Comparison of ENCODE assay signal across 1 cellular context in genomic region chr7:99827040-99827778, GRCh38.
TF ChIP-seq lines count a peak whose summit lies in the region.

No MANE protein-coding gene starts in this region.

TF ChIP-seq in HepG2, 621 proteins besides CTCF, POLR2A, EP300 and RAD21 (continued from another document and continues in another):
- TF ChIP-seq NFE2L1 (CRISPR knock-in tag; IDR thresholded peaks at IDR 0.05; ENCODE audit: borderline replicate concordance) (no peak), ZNF17 (CRISPR knock-in tag; IDR thresholded peaks at IDR 0.05) (no peak), ISL2 (CRISPR knock-in tag; IDR thresholded peaks at IDR 0.05) (peak; percentile 97), HNRNPUL1 (IDR thresholded peaks at IDR 0.05; ENCODE audit: low read depth, low read length) (no peak), ZNF75D (CRISPR knock-in tag; IDR thresholded peaks at IDR 0.05; ENCODE audit: borderline replicate concordance) (no peak), ZFP62 (CRISPR knock-in tag; IDR thresholded peaks at IDR 0.05) (no peak), TEF (CRISPR knock-in tag; IDR thresholded peaks at IDR 0.05) (no peak), KLF9 (CRISPR knock-in tag; IDR thresholded peaks at IDR 0.05; ENCODE audit: low read depth) (no peak), ZNF44 (CRISPR knock-in tag; IDR thresholded peaks at IDR 0.05) (no peak), ZNF646 (CRISPR knock-in tag; IDR thresholded peaks at IDR 0.05) (no peak), ZNF780A (CRISPR knock-in tag; IDR thresholded peaks at IDR 0.05) (no peak), MYPOP (CRISPR knock-in tag; IDR thresholded peaks at IDR 0.05) (peak; percentile 35; the same call in 1 of the 2 replicates), TFE3 (CRISPR knock-in tag; IDR thresholded peaks at IDR 0.05) (peak; percentile 90), CBX2 (IDR thresholded peaks at IDR 0.05; ENCODE audit: low read depth, low read length) (no peak), CBX2 (CRISPR knock-in tag; IDR thresholded peaks at IDR 0.05; ENCODE audit: low read depth) (no peak), ZSCAN22 (CRISPR knock-in tag; IDR thresholded peaks at IDR 0.05) (no peak), NFE2L2 (IDR thresholded peaks at IDR 0.05; ENCODE audit: low read length) (no peak), HMGA1 (CRISPR knock-in tag; conservative IDR thresholded peaks at IDR 0.05) (no peak), FOXO1 (CRISPR knock-in tag; IDR thresholded peaks at IDR 0.05) (peak; percentile 94), ZFP37 (CRISPR knock-in tag; IDR thresholded peaks at IDR 0.05; ENCODE audit: borderline replicate concordance) (0 out of 2 replicates have a peak, but pooled peaks have one; percentile 25), GTF2F1 (IDR thresholded peaks at IDR 0.05; ENCODE audit: low read length) (no peak), CBX1 (IDR thresholded peaks at IDR 0.05; ENCODE audit: low read depth) (no peak), ZFX (CRISPR knock-in tag; IDR thresholded peaks at IDR 0.05; ENCODE audit: low read depth) (no peak), DDIT3 (CRISPR knock-in tag; IDR thresholded peaks at IDR 0.05) (no peak), ZBTB46 (CRISPR knock-in tag; IDR thresholded peaks at IDR 0.05; ENCODE audit: borderline replicate concordance) (no peak), ZNF749 (CRISPR knock-in tag; IDR thresholded peaks at IDR 0.05; ENCODE audit: borderline replicate concordance) (no peak), MED13 (CRISPR knock-in tag; IDR thresholded peaks at IDR 0.05) (peak; percentile 90; the same call in 1 of the 2 replicates), RBFOX2 (IDR thresholded peaks at IDR 0.05; ENCODE audit: low read depth, low read length) (no peak), GFI1 (CRISPR knock-in tag; IDR thresholded peaks at IDR 0.05; ENCODE audit: borderline replicate concordance) (peak; percentile 91), ZNF572 (CRISPR knock-in tag; IDR thresholded peaks at IDR 0.05) (no peak), ZSCAN21 (CRISPR knock-in tag; IDR thresholded peaks at IDR 0.05; ENCODE audit: borderline replicate concordance) (no peak), IRF2 (CRISPR knock-in tag; IDR thresholded peaks at IDR 0.05) (peak; percentile 47; the same call in 1 of the 2 replicates), U2AF2 (IDR thresholded peaks at IDR 0.05; ENCODE audit: low read depth, low read length) (no peak), SP140L (CRISPR knock-in tag; IDR thresholded peaks at IDR 0.05; ENCODE audit: borderline replicate concordance) (no peak), REXO4 (CRISPR knock-in tag; IDR thresholded peaks at IDR 0.05; ENCODE audit: borderline replicate concordance) (no peak), KLF12 (CRISPR knock-in tag; IDR thresholded peaks at IDR 0.05; ENCODE audit: borderline replicate concordance) (0 out of 2 replicates have a peak, but pooled peaks have one; percentile 27), NFE2 (CRISPR knock-in tag; IDR thresholded peaks at IDR 0.05) (no peak), ZKSCAN1 (IDR thresholded peaks at IDR 0.05; ENCODE audit: low read length) (no peak), ERF (CRISPR knock-in tag; IDR thresholded peaks at IDR 0.05) (no peak), MXD1 (CRISPR knock-in tag; IDR thresholded peaks at IDR 0.05) (no peak), NR0B2 (CRISPR knock-in tag; IDR thresholded peaks at IDR 0.05) (no peak), ZNF772 (CRISPR knock-in tag; IDR thresholded peaks at IDR 0.05) (no peak), ZFP36 (IDR thresholded peaks at IDR 0.05; ENCODE audit: borderline replicate concordance, low read depth, low read length, partially characterized antibody) (no peak), NFAT5 (CRISPR knock-in tag; IDR thresholded peaks at IDR 0.05) (no peak), KDM5B (CRISPR knock-in tag; IDR thresholded peaks at IDR 0.05; ENCODE audit: borderline replicate concordance) (no peak)
